ENCODE assay signal across 20 cellular contexts in genomic region chr13:60091573-60091972, GRCh38.
"Had no signal": no experiment of that assay in that cellular context is flagged by ENCODE, and none has a peak within 500 bp of the region (broad histone marks: within the 10 kb centered on the region; RNA-seq: fewer than 3 reads in every experiment).

No MANE protein-coding gene starts in this region.

- H3K4me3 Mint-ChIP-seq: activated CD4-positive, alpha-beta T cell treated with anti-CD3 and anti-CD28 coated beads for 36 hours; natural killer cell had no signal

- H3K27me3 Mint-ChIP-seq: activated CD4-positive, alpha-beta T cell treated with anti-CD3 and anti-CD28 coated beads for 36 hours had no signal

- H3K4me3 ChIP-seq: adrenal gland, colonic mucosa, esophagus muscularis mucosa, tibial nerve, uterus had no signal

- H3K27ac Mint-ChIP-seq: activated CD4-positive, alpha-beta T cell treated with anti-CD3 and anti-CD28 coated beads for 36 hours; natural killer cell had no signal

- H3K36me3 Mint-ChIP-seq: natural killer cell had no signal

- ATAC-seq: activated CD4-positive, alpha-beta T cell treated with anti-CD3 and anti-CD28 coated beads for 36 hours; activated naive CD4-positive, alpha-beta T cell treated with anti-CD3 and anti-CD28 coated beads, Interleukin-2, amount 50 U/mL, for 72 hours; left cardiac atrium; natural killer cell; stimulated activated naive CD8-positive, alpha-beta T cell treated with anti-CD3 and anti-CD28 coated beads, Interleukin-15, Interleukin-2, amounts not matched to agents 100 U/mL and 50 U/mL, for 24 hours had no signal

- H3K9me3 Mint-ChIP-seq: activated naive CD4-positive, alpha-beta T cell treated with anti-CD3 and anti-CD28 coated beads, Interleukin-2, amount 50 U/mL, for 72 hours; natural killer cell had no signal

- H3K4me1 Mint-ChIP-seq: activated CD4-positive, alpha-beta T cell treated with anti-CD3 and anti-CD28 coated beads for 36 hours; natural killer cell had no signal

- DNase-seq: activated CD4-positive, alpha-beta T cell treated with anti-CD3 and anti-CD28 coated beads for 36 hours; activated CD4-positive, alpha-beta T cell treated with anti-CD3 and anti-CD28 coated beads, Interleukin-2, amount 50 U/mL, for 48 hours; activated gamma-delta T cell treated with Interleukin-2 at 50 U/mL for 16 hours; adrenal gland; colonic mucosa; foreskin fibroblast; hippocampal formation; left cardiac atrium; mesenchymal stem cell; natural killer cell; retina; stimulated activated CD4-positive, alpha-beta T cell treated with anti-CD3 and anti-CD28 coated beads, Interleukin-12 subunit alpha, Interleukin-12 subunit beta, amount 100 ng/mL, for 4 hours; stimulated activated CD4-positive, alpha-beta T cell treated with anti-CD3 and anti-CD28 coated beads, Interleukin-2, amount 100 ng/mL, for 24 hours; stimulated activated naive CD8-positive, alpha-beta T cell treated with anti-CD3 and anti-CD28 coated beads, Interleukin-15, Interleukin-2, amounts not matched to agents 100 U/mL and 50 U/mL, for 24 hours; SW 1271; T-helper 2 cell; uterus had no signal
